8 cellular contexts compared by ENCODE assay signal in the genomic region with DNA sequence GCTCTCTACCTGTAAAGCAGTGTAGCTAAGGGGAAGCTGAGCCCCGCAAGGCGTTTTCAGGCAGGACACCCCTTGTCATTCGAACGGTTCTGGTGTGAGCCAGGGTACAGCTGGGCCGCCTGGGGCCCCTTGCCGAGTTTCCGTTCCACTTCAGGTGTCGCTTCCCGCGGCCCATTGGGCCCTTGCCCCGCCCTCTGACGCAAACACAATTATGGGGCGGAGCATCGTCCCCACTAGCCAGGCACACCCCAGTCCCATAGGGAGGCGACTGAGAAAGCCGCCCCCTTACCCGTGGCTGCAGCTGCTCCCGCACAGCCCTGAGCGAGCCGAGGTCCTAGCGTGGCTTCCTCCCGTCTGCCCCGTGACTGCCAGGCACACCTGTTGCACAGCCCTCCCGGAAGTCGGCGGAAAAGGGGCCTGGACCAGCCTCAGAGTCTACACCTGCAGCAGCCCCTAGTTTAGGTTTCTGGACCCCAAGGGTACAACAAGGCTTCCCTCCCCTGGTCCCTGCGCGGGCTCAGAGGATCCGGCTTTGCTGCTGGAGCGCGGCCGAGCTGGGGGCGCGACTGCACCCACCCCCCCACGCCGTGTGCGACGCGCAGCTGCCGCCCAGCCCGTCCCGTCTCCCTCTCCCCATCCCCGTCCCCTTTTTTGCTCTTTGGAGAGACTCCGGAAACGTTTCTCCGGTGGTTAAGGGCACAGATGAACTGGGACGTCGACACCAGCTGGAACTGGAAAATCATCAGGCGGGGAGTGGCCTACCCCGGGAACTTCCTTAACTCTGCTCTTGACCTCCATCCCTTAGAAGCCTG. TPM values are rescaled to one million over a fixed set of nuclear protein-coding genes. Genes with fewer than 3 reads are reported as not detected.
DNase-seq lines count a peak whose midpoint lies in the region; ATAC-seq and TF ChIP-seq lines count a peak whose summit lies in the region.

A gene with protein sequence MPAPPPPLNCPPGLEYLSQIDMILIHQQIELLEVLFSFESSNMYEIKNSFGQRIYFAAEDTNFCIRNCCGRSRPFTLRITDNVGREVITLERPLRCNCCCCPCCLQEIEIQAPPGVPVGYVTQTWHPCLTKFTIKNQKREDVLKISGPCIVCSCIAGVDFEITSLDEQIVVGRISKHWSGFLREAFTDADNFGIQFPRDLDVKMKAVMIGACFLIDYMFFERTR (minus strand): TSS at position 356 of the 812 bp plus-strand sequence. CDS start 9,657 bp downstream, outside the sequence.

- H3K9me3 ChIP-seq in psoas muscle: no peaks in the 10 kb centered on the region

- no peak within 1 kb of the TSS for H3K27ac ChIP-seq in psoas muscle
- H3K27ac ChIP-seq in urinary bladder (ENCODE audit: low read depth): peak within 1 kb of the TSS; percentile 38

- WGBS in psoas muscle, 3 donors: 8 to 10% (median 9%) methylated on average over 38 to 50 of the region's 50 CpGs
- WGBS in urinary bladder: 13% methylated on average over 50 of the region's 50 CpGs

- DNase-seq in NCI-H526 treated with DMSO at 0.1 percent for 48 hours (lab: John Stamatoyannopoulos, UW) (peak; percentile 36), germinal center (ENCODE audit: low spot score) (peak; percentile 93), psoas muscle (peak; percentile 50 to 76), cerebellar cortex (ENCODE audit: low spot score) (no peak)
- peak; percentile 87 for DNase-seq in activated effector memory CD4-positive, alpha-beta T cell treated with anti-CD3 and anti-CD28 coated beads, Interleukin-2, amount 50 U/mL, for 16 hours

- H3K27me3 ChIP-seq in psoas muscle (ENCODE audit: insufficient read depth in 3 of 3, low read length in 2 of 3): no peaks in the 10 kb centered on the region

- ATAC-seq in GM18517 (IDR thresholded peaks at IDR 0.05; ENCODE audit: unreplicated experiment) (peak; percentile 99), HG02885 (IDR thresholded peaks at IDR 0.05; ENCODE audit: poor library complexity, unreplicated experiment) (peak; percentile 97), psoas muscle (peak; percentile 53 to 79 (median 66))

- TF ChIP-seq CTCF in psoas muscle (IDR thresholded peaks at IDR 0.05): no peak

- H3K4me1 ChIP-seq in psoas muscle: no peaks in the 10 kb centered on the region
- H3K4me1 ChIP-seq in urinary bladder (ENCODE audit: insufficient read depth): peaks cover 2% of the 10 kb centered on the region

- no peaks in the 10 kb centered on the region for H3K36me3 ChIP-seq in psoas muscle (ENCODE audit: insufficient read depth in 1 of 2, low read depth in 1 of 2)
- no peaks in the 10 kb centered on the region for H3K36me3 ChIP-seq in urinary bladder (ENCODE audit: insufficient read depth)

- H3K4me3 ChIP-seq in psoas muscle (peak within 1 kb of the TSS; percentile 71), urinary bladder (ENCODE audit: low read depth, low read length) (peak within 1 kb of the TSS; percentile 49)

- intact Hi-C loops in psoas muscle (cut with DNase I): no loop called here

RNA-seq across cellular contexts. Expression of the gene that starts here (rescaled TPM):
- total RNA-seq in psoas muscle (not detected), urinary bladder (0.85 TPM)
- polyA plus RNA-seq in psoas muscle (not detected), urinary bladder (not detected)

Comparison
In these comparisons a context has a peak if more than half of its experiments do, and no peak if none do; other contexts are left out.
1. Peak in DNase-seq, ATAC-seq and H3K4me3 ChIP-seq in psoas muscle; RNA of the gene not detected or under 1 TPM.